1 cellular context compared by ENCODE assay signal in the genomic region with DNA sequence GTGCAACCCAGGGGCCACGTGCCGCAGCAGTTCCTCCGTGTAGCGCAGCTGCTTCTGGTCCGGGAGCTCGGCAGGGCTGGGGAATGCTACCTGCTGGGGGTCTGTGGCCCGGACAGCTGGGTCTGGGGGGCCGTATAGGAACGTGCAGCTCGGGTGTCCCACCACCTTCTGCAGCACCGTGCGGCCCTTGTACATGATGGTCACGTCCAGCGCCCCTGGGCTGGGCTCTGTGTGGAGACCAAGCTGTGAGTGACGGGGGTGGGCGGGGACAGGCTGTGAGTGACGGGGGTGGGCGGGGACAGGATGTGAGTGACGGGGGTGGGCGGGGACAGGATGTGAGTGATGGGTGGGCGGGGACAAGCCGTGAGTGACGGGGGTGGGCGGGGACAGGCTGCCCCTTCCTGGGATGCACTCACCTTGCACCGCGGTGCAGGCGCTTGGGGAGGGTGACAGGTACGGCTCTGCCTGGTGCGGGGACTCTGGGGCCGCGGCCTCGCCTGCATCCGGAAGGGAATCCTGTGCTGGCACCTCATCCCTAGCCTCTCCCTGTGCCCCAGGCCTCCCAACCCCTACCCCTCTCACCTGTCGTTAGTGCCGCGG.
TF ChIP-seq lines count a peak whose summit lies in the region.

No MANE protein-coding gene starts in this region.

TF ChIP-seq in HepG2, 621 proteins besides CTCF, POLR2A, EP300 and RAD21 (continued from another document):
- TF ChIP-seq, protein P1, sequence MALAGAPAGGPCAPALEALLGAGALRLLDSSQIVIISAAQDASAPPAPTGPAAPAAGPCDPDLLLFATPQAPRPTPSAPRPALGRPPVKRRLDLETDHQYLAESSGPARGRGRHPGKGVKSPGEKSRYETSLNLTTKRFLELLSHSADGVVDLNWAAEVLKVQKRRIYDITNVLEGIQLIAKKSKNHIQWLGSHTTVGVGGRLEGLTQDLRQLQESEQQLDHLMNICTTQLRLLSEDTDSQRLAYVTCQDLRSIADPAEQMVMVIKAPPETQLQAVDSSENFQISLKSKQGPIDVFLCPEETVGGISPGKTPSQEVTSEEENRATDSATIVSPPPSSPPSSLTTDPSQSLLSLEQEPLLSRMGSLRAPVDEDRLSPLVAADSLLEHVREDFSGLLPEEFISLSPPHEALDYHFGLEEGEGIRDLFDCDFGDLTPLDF (CRISPR knock-in tag; IDR thresholded peaks at IDR 0.05), result no peak
- TF ChIP-seq, protein P2, sequence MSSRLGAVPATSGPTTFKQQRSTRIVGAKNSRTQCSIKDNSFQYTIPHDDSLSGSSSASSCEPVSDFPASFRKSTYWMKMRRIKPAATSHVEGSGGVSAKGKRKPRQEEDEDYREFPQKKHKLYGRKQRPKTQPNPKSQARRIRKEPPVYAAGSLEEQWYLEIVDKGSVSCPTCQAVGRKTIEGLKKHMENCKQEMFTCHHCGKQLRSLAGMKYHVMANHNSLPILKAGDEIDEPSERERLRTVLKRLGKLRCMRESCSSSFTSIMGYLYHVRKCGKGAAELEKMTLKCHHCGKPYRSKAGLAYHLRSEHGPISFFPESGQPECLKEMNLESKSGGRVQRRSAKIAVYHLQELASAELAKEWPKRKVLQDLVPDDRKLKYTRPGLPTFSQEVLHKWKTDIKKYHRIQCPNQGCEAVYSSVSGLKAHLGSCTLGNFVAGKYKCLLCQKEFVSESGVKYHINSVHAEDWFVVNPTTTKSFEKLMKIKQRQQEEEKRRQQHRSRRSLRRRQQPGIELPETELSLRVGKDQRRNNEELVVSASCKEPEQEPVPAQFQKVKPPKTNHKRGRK (CRISPR knock-in tag; IDR thresholded peaks at IDR 0.05), result no peak
- TF ChIP-seq ZNF619 (CRISPR knock-in tag; IDR thresholded peaks at IDR 0.05), result no peak
- no peak for TF ChIP-seq NFE2 (CRISPR knock-in tag; IDR thresholded peaks at IDR 0.05)
TF ChIP-seq in HepG2: peak in this region for 5.
